In the genomic region with DNA sequence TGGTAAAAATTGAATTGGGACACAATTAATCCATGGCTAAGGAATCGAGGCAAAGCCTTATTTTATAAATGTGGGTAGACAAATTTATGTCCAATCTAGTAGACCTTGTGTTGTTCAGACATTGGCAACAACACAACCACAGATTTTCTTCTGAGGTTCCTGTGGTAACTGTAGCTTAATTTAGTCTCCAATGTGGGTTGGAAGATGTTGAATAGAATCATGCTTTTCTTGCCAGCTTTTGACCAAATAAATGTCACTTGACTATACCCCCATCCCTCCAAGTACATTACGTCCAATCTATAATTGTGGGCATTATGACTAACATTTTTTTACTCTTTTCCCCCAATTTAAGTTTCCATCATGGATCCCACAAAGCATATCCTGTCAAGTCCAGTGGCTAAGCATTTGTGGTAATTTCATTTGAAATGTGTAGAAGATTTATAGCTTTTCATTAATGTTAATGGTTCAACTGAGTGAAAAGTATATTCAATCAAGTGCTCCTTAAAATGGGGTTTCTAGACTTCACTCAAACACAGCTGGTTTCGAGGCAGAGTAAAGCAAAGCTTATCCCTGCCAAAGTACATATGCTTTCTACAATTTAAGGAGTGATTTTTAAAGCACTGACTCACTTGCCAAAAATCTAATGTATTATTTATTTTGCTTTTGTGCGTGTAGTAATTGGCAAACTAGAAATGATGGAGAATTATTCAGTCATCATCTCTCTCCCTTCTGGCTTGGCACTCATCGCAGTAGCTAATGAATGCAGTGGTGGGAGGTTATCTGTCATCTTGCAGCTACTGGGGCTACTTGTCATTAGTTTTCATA, we compare ENCODE assay signal across 17 cellular contexts.
DNase-seq lines count a peak whose midpoint lies in the region; ATAC-seq, FAIRE-seq and TF ChIP-seq lines count a peak whose summit lies in the region.
"Had no signal": no experiment of that assay in that cellular context is flagged by ENCODE, and none has a peak within 500 bp of the region (broad histone marks: within the 10 kb centered on the region; RNA-seq: fewer than 3 reads in every experiment).

No MANE protein-coding gene starts in this region.

- H3K27ac ChIP-seq in astrocyte (ENCODE audit: low read depth, low read length), result peak overlapping the region; percentile 7
- no peak overlapping the region for H3K27ac ChIP-seq in psoas muscle
- H3K27ac ChIP-seq: esophagus muscularis mucosa, testis had no signal

- H3K27me3 Mint-ChIP-seq in astrocyte (ENCODE audit: low read depth, unreplicated experiment), result no peaks in the 10 kb centered on the region
- H3K27me3 Mint-ChIP-seq: activated CD8-positive, alpha-beta T cell treated with anti-CD3 and anti-CD28 coated beads for 36 hours had no signal

- H3K4me3 ChIP-seq in astrocyte (ENCODE audit: insufficient read depth, low read depth, low read length) (no peak overlapping the region), psoas muscle (no peak overlapping the region)
- H3K4me3 ChIP-seq: esophagus muscularis mucosa, testis had no signal

- H3K36me3 ChIP-seq in astrocyte (ENCODE audit: insufficient read depth, low read length) (no peaks in the 10 kb centered on the region), psoas muscle (ENCODE audit: insufficient read depth in 1 of 2, low read depth in 1 of 2) (no peaks in the 10 kb centered on the region)
- H3K36me3 ChIP-seq: esophagus muscularis mucosa had no signal

- intact Hi-C loops in psoas muscle (cut with DNase I), result no loop called here

- peaks cover 2% of the 10 kb centered on the region for H3K9me3 Mint-ChIP-seq in astrocyte (ENCODE audit: unreplicated experiment)

- no peak overlapping the region for H3K9ac ChIP-seq in astrocyte (ENCODE audit: low read length)

- H3K27ac Mint-ChIP-seq in astrocyte (ENCODE audit: unreplicated experiment), result no peak overlapping the region
- H3K27ac Mint-ChIP-seq: activated CD8-positive, alpha-beta T cell treated with anti-CD3 and anti-CD28 coated beads for 36 hours; CD8-positive, alpha-beta T cell had no signal

- H3K4me1 ChIP-seq in astrocyte (ENCODE audit: insufficient read depth, low read length) (peaks cover 11% of the 10 kb centered on the region), psoas muscle (no peaks in the 10 kb centered on the region)
- H3K4me1 ChIP-seq: esophagus muscularis mucosa, testis had no signal

- H3K9me3 ChIP-seq in astrocyte (ENCODE audit: insufficient read depth, low read depth, low read length), result no peaks in the 10 kb centered on the region
- no peaks in the 10 kb centered on the region for H3K9me3 ChIP-seq in psoas muscle
- H3K9me3 ChIP-seq: testis had no signal

- H4K20me1 ChIP-seq in astrocyte (ENCODE audit: insufficient read depth, low read length), result no peaks in the 10 kb centered on the region

- H3K4me2 ChIP-seq in astrocyte (ENCODE audit: low read length), result peak overlapping the region; percentile 14

- no peaks in the 10 kb centered on the region for H3K27me3 ChIP-seq in astrocyte (ENCODE audit: insufficient read depth, low read length)
- no peaks in the 10 kb centered on the region for H3K27me3 ChIP-seq in psoas muscle (ENCODE audit: insufficient read depth in 3 of 3, low read length in 2 of 3)
- H3K27me3 ChIP-seq: esophagus muscularis mucosa, testis had no signal

- H3K4me3 Mint-ChIP-seq in astrocyte (ENCODE audit: unreplicated experiment), result no peak overlapping the region
- H3K4me3 Mint-ChIP-seq: activated CD8-positive, alpha-beta T cell treated with anti-CD3 and anti-CD28 coated beads for 36 hours; CD8-positive, alpha-beta T cell had no signal

- H2AFZ ChIP-seq in astrocyte (ENCODE audit: low read depth, low read length), result no peak overlapping the region

- TF ChIP-seq CTCF in astrocyte (IDR thresholded peaks at IDR 0.05; ENCODE audit: insufficient read depth, low read depth, low read length), result no peak
- TF ChIP-seq CTCF in psoas muscle (IDR thresholded peaks at IDR 0.05), result no peak
- no peak for TF ChIP-seq CTCF in omental fat pad (IDR thresholded peaks at IDR 0.05)

- ATAC-seq in psoas muscle (no peak), HG03095 (IDR thresholded peaks at IDR 0.05; ENCODE audit: unreplicated experiment) (no peak), omental fat pad (ENCODE audit: low FRiP score) (no peak)
- ATAC-seq: activated CD8-positive, alpha-beta T cell treated with anti-CD3 and anti-CD28 coated beads for 36 hours; CD8-positive, alpha-beta T cell had no signal

- DNase-seq in EL, result peak; percentile 42
- DNase-seq in NCI-H1417 treated with DMSO at 0.1 percent for 48 hours (lab: John Stamatoyannopoulos, UW), result peak; percentile 40
- peak; percentile 96 for DNase-seq in astrocyte (ENCODE audit: low read depth)
- DNase-seq in myocyte (ENCODE audit: low read depth), result peak; percentile 83
- DNase-seq in psoas muscle, result no peak
- no peak for DNase-seq in GF-D8 (lab: John Stamatoyannopoulos, UW)
- DNase-seq in omental fat pad (ENCODE audit: low spot score), result no peak
- DNase-seq: activated CD8-positive, alpha-beta T cell treated with anti-CD3 and anti-CD28 coated beads for 36 hours; activated naive CD4-positive, alpha-beta T cell treated with Interleukin-2 at 50 U/mL for 16 hours; CD8-positive, alpha-beta T cell; cerebellar nuclear complex; testis had no signal

- no peak for FAIRE-seq in astrocyte (lab: Jason Lieb, UNC)
- FAIRE-seq: H1, islet of Langerhans, RCC 7860 had no signal

- H3K79me2 ChIP-seq in astrocyte (ENCODE audit: insufficient read depth, low read length), result no peaks in the 10 kb centered on the region

- H3K4me1 Mint-ChIP-seq in astrocyte (ENCODE audit: low read depth, unreplicated experiment), result no peaks in the 10 kb centered on the region

- no peaks in the 10 kb centered on the region for H3K36me3 Mint-ChIP-seq in astrocyte (ENCODE audit: low read depth, unreplicated experiment)
- H3K36me3 Mint-ChIP-seq: CD8-positive, alpha-beta T cell had no signal

- WGBS in psoas muscle, 3 donors, result 66 to 75% (median 66%) methylated on average over 5 of the region's 5 CpGs

Comparison
In these comparisons a context has a peak if more than half of its experiments do, and no peak if none do; other contexts are left out.
1. DNase-seq: peak in EL (single experiment), NCI-H1417 treated with DMSO at 0.1 percent for 48 hours (single experiment), astrocyte (single experiment) and myocyte (single experiment); none in psoas muscle (0 of 2), GF-D8 (single experiment) and omental fat pad (single experiment).